ENCODE assay signal across 10 cellular contexts in genomic region chr22:35541254-35541748, GRCh38. TPM values are rescaled to one million over a fixed set of nuclear protein-coding genes. Genes with fewer than 3 reads are reported as not detected.
DNase-seq lines count a peak whose midpoint lies in the region; ATAC-seq, FAIRE-seq and TF ChIP-seq lines count a peak whose summit lies in the region.
"Had no signal": no experiment of that assay in that cellular context is flagged by ENCODE, and none has a peak within 500 bp of the region (broad histone marks: within the 10 kb centered on the region; RNA-seq: fewer than 3 reads in every experiment).

No MANE protein-coding gene starts in this region.

- FAIRE-seq in astrocyte (lab: Jason Lieb, UNC) = no peak

- no peaks in the 10 kb centered on the region for H3K9me3 ChIP-seq in astrocyte (ENCODE audit: insufficient read depth, low read depth, low read length)
- H3K9me3 ChIP-seq in right lobe of liver = no peaks in the 10 kb centered on the region
- H3K9me3 ChIP-seq in tibial artery = no peaks in the 10 kb centered on the region

- no peak overlapping the region for H2AFZ ChIP-seq in astrocyte (ENCODE audit: low read depth, low read length)

- peaks cover 6% of the 10 kb centered on the region for H3K9me3 Mint-ChIP-seq in astrocyte (ENCODE audit: unreplicated experiment)

- H3K27me3 Mint-ChIP-seq in astrocyte (ENCODE audit: low read depth, unreplicated experiment) = peaks cover 67% of the 10 kb centered on the region

- intact Hi-C loops in right lobe of liver (cut with DNase I) (no loop called here), tibial artery (cut with DNase I; ENCODE audit: low total_unique reads) (no loop called here)

- no peak for TF ChIP-seq CTCF in astrocyte (IDR thresholded peaks at IDR 0.05; ENCODE audit: insufficient read depth, low read depth, low read length)
- TF ChIP-seq CTCF in right lobe of liver (IDR thresholded peaks at IDR 0.05) = no peak
- no peak for TF ChIP-seq CTCF in tibial artery (IDR thresholded peaks at IDR 0.05)

- H3K27ac ChIP-seq in astrocyte (ENCODE audit: low read depth, low read length) = no peak overlapping the region
- no peak overlapping the region for H3K27ac ChIP-seq in right lobe of liver
- H3K27ac ChIP-seq in tibial artery = peak overlapping the region; percentile 66 to 78

- peak overlapping the region; percentile 87 for H3K4me2 ChIP-seq in astrocyte (ENCODE audit: low read length)

- no peak overlapping the region for H3K27ac Mint-ChIP-seq in astrocyte (ENCODE audit: unreplicated experiment)

- peaks cover 3% of the 10 kb centered on the region for H4K20me1 ChIP-seq in astrocyte (ENCODE audit: insufficient read depth, low read length)

- peaks cover 38% of the 10 kb centered on the region for H3K27me3 ChIP-seq in astrocyte (ENCODE audit: insufficient read depth, low read length)
- H3K27me3 ChIP-seq in right lobe of liver = no peaks in the 10 kb centered on the region
- peaks cover 0 to 3% of the 10 kb centered on the region in 2 donors for H3K27me3 ChIP-seq in tibial artery

- H3K79me2 ChIP-seq in astrocyte (ENCODE audit: insufficient read depth, low read length) = no peaks in the 10 kb centered on the region

- peaks cover 17% of the 10 kb centered on the region for H3K4me1 ChIP-seq in astrocyte (ENCODE audit: insufficient read depth, low read length)
- H3K4me1 ChIP-seq in right lobe of liver = peaks cover 0 to 24% (median 6%) of the 10 kb centered on the region in 4 donors
- H3K4me1 ChIP-seq in tibial artery = peaks cover 0 to 40% (median 26%) of the 10 kb centered on the region in 4 donors

- H3K36me3 ChIP-seq in astrocyte (ENCODE audit: insufficient read depth, low read length) = no peaks in the 10 kb centered on the region
- H3K36me3 ChIP-seq in right lobe of liver = no peaks in the 10 kb centered on the region
- no peaks in the 10 kb centered on the region for H3K36me3 ChIP-seq in tibial artery

- no peak overlapping the region for H3K4me3 Mint-ChIP-seq in astrocyte (ENCODE audit: unreplicated experiment)

- H3K4me3 ChIP-seq in astrocyte (ENCODE audit: insufficient read depth, low read depth, low read length) = no peak overlapping the region
- peak overlapping the region; percentile 40 to 53 (median 50) for H3K4me3 ChIP-seq in right lobe of liver
- H3K4me3 ChIP-seq in tibial artery = peak overlapping the region; percentile 57 to 64

- TF ChIP-seq POLR2A in right lobe of liver (IDR thresholded peaks at IDR 0.05) = no peak

- H3K4me1 Mint-ChIP-seq in astrocyte (ENCODE audit: low read depth, unreplicated experiment) = peaks cover 2% of the 10 kb centered on the region

- no peaks in the 10 kb centered on the region for H3K36me3 Mint-ChIP-seq in astrocyte (ENCODE audit: low read depth, unreplicated experiment)

- DNase-seq in NCI-H2171 treated with DMSO at 0.1 percent for 48 hours (lab: John Stamatoyannopoulos, UW) (peak; percentile 25), NCI-H2171 (lab: John Stamatoyannopoulos, UW) (no peak), astrocyte (ENCODE audit: low read depth) (no peak), right lobe of liver (peak in 1 of 3 donors; percentile 49), tibial artery (no peak), hippocampal formation (lab: John Stamatoyannopoulos, UW) (no peak)
- no peak for DNase-seq in activated CD4-positive, alpha-beta T cell treated with anti-CD3 and anti-CD28 coated beads for 4 hours

- WGBS in right lobe of liver (ENCODE audit: insufficient coverage, low coverage, low lambda C conversion rate, missing lambda C conversion rate) = 7% methylated on average over 25 of the region's 28 CpGs

- H3K9ac ChIP-seq in astrocyte (ENCODE audit: low read length) = no peak overlapping the region

- peak; percentile 17 to 54 (median 36) for ATAC-seq in right lobe of liver
- ATAC-seq in HG03108 (IDR thresholded peaks at IDR 0.05; ENCODE audit: unreplicated experiment) = no peak

RNA-seq across cellular contexts. Expression of gene RASD2, which starts 0.7 kb away (rescaled TPM):
- total RNA-seq in astrocyte (0.16 and 0.17 TPM in 2 replicates), right lobe of liver (under 1 TPM in 4 of 6 experiments, not detected in 2; 0.05 to 0.20 (median 0.07) TPM)
- total RNA-seq: HT1080; T-helper 1 cell treated with Interleukin-12 subunit alpha and Interleukin-12 subunit beta and Interleukin-4 antibody, amounts not matched to agents 30 ng/mL and 1 ng/mL, for 36 hours had no signal

Comparison
In these comparisons a context has a peak if more than half of its experiments do, and no peak if none do; other contexts are left out.
1. H3K27ac ChIP-seq: peak in tibial artery (2 of 2); none in astrocyte (single experiment) and right lobe of liver (0 of 3).